8 cellular contexts compared by ENCODE assay signal in genomic region chr10:13439771-13440708, GRCh38.
DNase-seq lines count a peak whose midpoint lies in the region; TF ChIP-seq lines count a peak whose summit lies in the region.

No MANE protein-coding gene starts in this region.

- peak overlapping the region; percentile 89 for H3K4me2 ChIP-seq in parathyroid adenoma (ENCODE audit: low read length)

- no peaks in the 10 kb centered on the region for H3K79me2 ChIP-seq in parathyroid adenoma

- no peak for TF ChIP-seq POLR2A in tibial nerve (IDR thresholded peaks at IDR 0.05)

- peak overlapping the region; percentile 83 for H2AFZ ChIP-seq in parathyroid adenoma

- peak; percentile 21 for DNase-seq in NCI-H2107 treated with DMSO at 0.1 percent for 48 hours (lab: John Stamatoyannopoulos, UW; ENCODE audit: unreplicated experiment)
- no peak for DNase-seq in NCI-H2107 (lab: John Stamatoyannopoulos, UW)
- DNase-seq in HT1080 (ENCODE audit: low read depth) = peak; percentile 37
- DNase-seq in SHP77 (lab: John Stamatoyannopoulos, UW) = peak; percentile 2 to 17
- peak; percentile 53 for DNase-seq in activated effector memory CD4-positive, alpha-beta T cell treated with Interleukin-2 at 50 U/mL for 16 hours
- peak; percentile 16 for DNase-seq in globus pallidus (ENCODE audit: low spot score)
- peak in 1 of 2 donors; percentile 47 for DNase-seq in tibial nerve (ENCODE audit: low spot score in 2 of 2)

- H3K27ac ChIP-seq in parathyroid adenoma (no peak overlapping the region), tibial nerve (no peak overlapping the region)

- no peak for TF ChIP-seq EP300 in tibial nerve (IDR thresholded peaks at IDR 0.05)

- 2 to 5% methylated on average over 36 to 39 of the region's 46 CpGs for WGBS in tibial nerve, 2 donors

- H3K4me3 ChIP-seq in parathyroid adenoma (ENCODE audit: low read depth, low read length) = peak overlapping the region; percentile 55
- H3K4me3 ChIP-seq in tibial nerve = peak overlapping the region in 3 of 4 donors; percentile 10 to 33 (median 25)

- TF ChIP-seq CTCF in parathyroid adenoma (IDR thresholded peaks at IDR 0.05) = peak; percentile 92
- TF ChIP-seq CTCF in tibial nerve (IDR thresholded peaks at IDR 0.05) = peak; percentile 71 to 86 (median 80)

- H3K4me1 ChIP-seq in parathyroid adenoma (peaks cover 4% of the 10 kb centered on the region), tibial nerve (peaks cover 0 to 26% (median 9%) of the 10 kb centered on the region in 4 donors)

- H3K9me3 ChIP-seq in parathyroid adenoma (ENCODE audit: control insufficient read depth, low read length) (no peaks in the 10 kb centered on the region), tibial nerve (no peaks in the 10 kb centered on the region)

- H3K36me3 ChIP-seq in parathyroid adenoma (ENCODE audit: control insufficient read depth, insufficient read depth, low read length) = no peaks in the 10 kb centered on the region
- H3K36me3 ChIP-seq in tibial nerve = no peaks in the 10 kb centered on the region

- H3K27me3 ChIP-seq in parathyroid adenoma (ENCODE audit: control insufficient read depth, insufficient read depth, low read length) (no peaks in the 10 kb centered on the region), tibial nerve (peaks cover 0 to 37% of the 10 kb centered on the region in 2 donors)

- H3K9ac ChIP-seq in parathyroid adenoma = no peak overlapping the region
